Comparison of ENCODE assay signal across 27 cellular contexts in the genomic region with DNA sequence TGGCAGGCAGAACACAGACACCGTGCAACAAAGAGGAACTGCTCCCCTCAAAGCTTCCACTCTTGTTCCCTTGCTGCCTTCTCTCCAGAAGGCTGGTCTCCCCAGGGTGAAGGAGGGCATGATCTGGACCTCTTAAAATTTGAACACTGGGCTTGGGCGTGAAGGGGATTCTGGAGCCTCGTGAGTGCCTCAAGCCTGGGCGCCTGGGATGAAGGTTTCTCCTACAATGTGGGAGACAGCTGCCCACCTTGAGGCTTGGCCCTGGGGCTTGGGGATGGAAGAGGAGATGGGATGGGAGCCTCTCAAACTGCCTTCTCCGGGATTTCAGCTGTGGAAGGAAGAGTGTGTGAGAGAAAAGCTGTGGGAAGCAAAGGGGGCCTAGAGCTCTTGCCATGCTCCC. TPM values are rescaled to one million over a fixed set of nuclear protein-coding genes. Genes with fewer than 3 reads are reported as not detected.
"Had no signal": no experiment of that assay in that cellular context is flagged by ENCODE, and none has a peak within 500 bp of the region (broad histone marks: within the 10 kb centered on the region; RNA-seq: fewer than 3 reads in every experiment).

No MANE protein-coding gene starts in this region.

- H3K27me3 ChIP-seq: ascending aorta, body of pancreas, SJCRH30 had no signal

- H3K4me1 ChIP-seq: ascending aorta, body of pancreas had no signal

- H3K27ac ChIP-seq: ascending aorta, body of pancreas, SJCRH30 had no signal

- H3K9me3 ChIP-seq: ascending aorta, body of pancreas, SJCRH30, SK-N-SH had no signal

- H3K4me3 ChIP-seq: ascending aorta, body of pancreas, SJCRH30 had no signal

- ATAC-seq: activated CD8-positive, alpha-beta memory T cell treated with anti-CD3 and anti-CD28 coated beads, Interleukin-2, amount 10 ng/mL, durations not matched to agents 7 days and 5 days; activated naive CD4-positive, alpha-beta T cell treated with anti-CD3 and anti-CD28 coated beads, Interleukin-2, amount 50 U/mL, for 72 hours; activated naive CD8-positive, alpha-beta T cell treated with anti-CD3 and anti-CD28 coated beads, Interleukin-2, amount 50 U/mL, for 24 hours; body of pancreas; Panc1; Right ventricle myocardium inferior; WTC11 had no signal

- H3K4me3 Mint-ChIP-seq: activated CD4-positive, alpha-beta T cell treated with anti-CD3 and anti-CD28 coated beads, Interleukin-2, amount 10 ng/mL, durations not matched to agents 24 days and 14 days; activated CD8-positive, alpha-beta memory T cell treated with anti-CD3 and anti-CD28 coated beads, Interleukin-2, amount 10 ng/mL, durations not matched to agents 7 days and 5 days; activated naive CD8-positive, alpha-beta T cell treated with anti-CD3 and anti-CD28 coated beads, Interleukin-2, amount 50 U/mL, for 24 hours; activated T-cell treated with anti-CD3 and anti-CD28 coated beads, Interleukin-2, amount 50 U/mL, for 24 hours; WTC11 had no signal

- H3K36me3 Mint-ChIP-seq: activated CD8-positive, alpha-beta memory T cell treated with anti-CD3 and anti-CD28 coated beads, Interleukin-2, amount 10 ng/mL, durations not matched to agents 7 days and 5 days; activated naive CD4-positive, alpha-beta T cell treated with anti-CD3 and anti-CD28 coated beads, Interleukin-2, amount 50 U/mL, for 72 hours; WTC11 had no signal

- H3K9me3 Mint-ChIP-seq: activated CD4-positive, alpha-beta T cell treated with anti-CD3 and anti-CD28 coated beads, Interleukin-2, amount 10 ng/mL, durations not matched to agents 24 days and 14 days; activated naive CD4-positive, alpha-beta T cell treated with anti-CD3 and anti-CD28 coated beads, Interleukin-2, amount 50 U/mL, for 72 hours; activated naive CD8-positive, alpha-beta T cell treated with anti-CD3 and anti-CD28 coated beads, Interleukin-2, amount 50 U/mL, for 24 hours; activated T-cell treated with anti-CD3 and anti-CD28 coated beads, Interleukin-2, amount 50 U/mL, for 24 hours; WTC11 had no signal

- H3K27ac Mint-ChIP-seq: activated CD4-positive, alpha-beta T cell treated with anti-CD3 and anti-CD28 coated beads, Interleukin-2, amount 10 ng/mL, durations not matched to agents 24 days and 14 days; activated CD8-positive, alpha-beta memory T cell treated with anti-CD3 and anti-CD28 coated beads, Interleukin-2, amount 10 ng/mL, durations not matched to agents 7 days and 5 days; activated naive CD4-positive, alpha-beta T cell treated with anti-CD3 and anti-CD28 coated beads, Interleukin-2, amount 50 U/mL, for 72 hours; activated naive CD8-positive, alpha-beta T cell treated with anti-CD3 and anti-CD28 coated beads, Interleukin-2, amount 50 U/mL, for 24 hours; activated T-cell treated with anti-CD3 and anti-CD28 coated beads, Interleukin-2, amount 50 U/mL, for 24 hours; WTC11 had no signal

- DNase-seq: activated CD4-positive, alpha-beta T cell treated with anti-CD3 and anti-CD28 coated beads for 1 hour; activated CD4-positive, alpha-beta T cell treated with anti-CD3 and anti-CD28 coated beads, Interleukin-2, amount 10 ng/mL, durations not matched to agents 24 days and 14 days; activated CD4-positive, alpha-beta T cell treated with anti-CD3 and anti-CD28 coated beads, Interleukin-2, amount 50 U/mL, for 48 hours; activated CD8-positive, alpha-beta memory T cell treated with anti-CD3 and anti-CD28 coated beads, Interleukin-2, amount 10 ng/mL, durations not matched to agents 7 days and 5 days; activated naive CD4-positive, alpha-beta T cell treated with Interleukin-2 at 50 U/mL for 16 hours; activated naive CD8-positive, alpha-beta T cell treated with anti-CD3 and anti-CD28 coated beads, Interleukin-2, amount 50 U/mL, for 24 hours; activated T-cell treated with anti-CD3 and anti-CD28 coated beads, Interleukin-2, amount 50 U/mL, for 24 hours; amniotic stem cell; body of pancreas; Kasumi-1; KBM-7; NCI-H1105 treated with DMSO at 0.1 percent for 48 hours; NCI-H1436 treated with DMSO at 0.1 percent for 48 hours; NCI-H187; NCI-H2081; NCI-H510A treated with DMSO at 0.1 percent for 48 hours; NCI-H69; NK-92 treated with Interleukin-12 subunit alpha and Interleukin-12 subunit beta, amount 100 ng/mL, for 24 hours; OCI-M1; RPMI8226; SJCRH30; SK-N-SH had no signal

- H3K27me3 Mint-ChIP-seq: activated naive CD8-positive, alpha-beta T cell treated with anti-CD3 and anti-CD28 coated beads, Interleukin-2, amount 50 U/mL, for 24 hours; activated T-cell treated with anti-CD3 and anti-CD28 coated beads, Interleukin-2, amount 50 U/mL, for 24 hours had no signal

- H3K36me3 ChIP-seq: ascending aorta, SJCRH30 had no signal

- H3K4me2 ChIP-seq: SK-N-SH had no signal

- H3K9ac ChIP-seq: SK-N-SH had no signal

RNA-seq across cellular contexts. Expression of gene RIN3, which starts 7.8 kb away (rescaled TPM):
- total RNA-seq: SJCRH30 had no signal
